8 cellular contexts compared by ENCODE assay signal in genomic region chr16:84699712-84700517, GRCh38. TPM values are rescaled to one million over a fixed set of nuclear protein-coding genes. Genes with fewer than 3 reads are reported as not detected.
DNase-seq lines count a peak whose midpoint lies in the region; ATAC-seq lines count a peak whose summit lies in the region.

USP10 (plus strand) TSS chr16:84700000; CDS start chr16:84700091, 91 bp downstream.

- ATAC-seq in GM21786 (IDR thresholded peaks at IDR 0.05; ENCODE audit: unreplicated experiment): peak; percentile 78

- in situ Hi-C loops in SK-MEL-5 (cut with HindIII; ENCODE audit: low pct_unique_long_range_greater_than_20kb, low sequenced_read_pairs): no loop called here

- H3K27ac ChIP-seq in substantia nigra (ENCODE audit: low read depth, low read length, poor library complexity, severe bottlenecking): peak within 1 kb of the TSS; percentile 58

- DNase-seq in Daoy (ENCODE audit: low read depth): peak; percentile 89
- peak; percentile 64 for DNase-seq in LHCN-M2 (ENCODE audit: low read depth)
- DNase-seq in SK-MEL-5 (ENCODE audit: low read depth, low spot score): peak; percentile 77
- DNase-seq in activated naive CD4-positive, alpha-beta T cell (lab: John Stamatoyannopoulos, UW): peak; percentile 59 to 78 (median 63)
- peak; percentile 96 for DNase-seq in germinal center (ENCODE audit: low spot score)
- peak in 53 of 56 donors; percentile 17 to 86 (median 60) for DNase-seq in nucleus accumbens (lab: John Stamatoyannopoulos, UW)
- peak in 46 of 49 donors; percentile 6 to 87 (median 60) for DNase-seq in substantia nigra (lab: John Stamatoyannopoulos, UW)

RNA-seq across cellular contexts. Expression of gene USP10, which starts in this region (rescaled TPM):
- 38.3 and 41.2 TPM in 2 replicates for total RNA-seq in Daoy (2014; rRNA removed; shearing (Covaris generic))
- 70.6 and 71.6 TPM in 2 replicates for total RNA-seq in LHCN-M2 (2014; rRNA removed)
- 35.4 TPM for polyA plus RNA-seq in LHCN-M2 (2012)
- 41.1 and 46.8 TPM in 2 replicates for total RNA-seq in SK-MEL-5 (2014; rRNA removed; shearing (Covaris generic))
- 69.0 and 76.8 TPM in 2 replicates for polyA plus RNA-seq in SK-MEL-5 (2015; cell fraction: cytosol; rRNA removed)
- 73.2 and 74.1 TPM in 2 replicates for polyA plus RNA-seq in SK-MEL-5 (2015; cell fraction: nucleus; rRNA removed)

Comparison
In these comparisons a context has a peak if more than half of its experiments do, and no peak if none do; other contexts are left out.
1. Peak in every context shown above with its lines: DNase-seq, ATAC-seq and H3K27ac ChIP-seq.